In genomic region chr2:82524826-82525225, GRCh38 we compare ENCODE assay signal across 8 cellular contexts.
"Had no signal": no experiment of that assay in that cellular context is flagged by ENCODE, and none has a peak within 500 bp of the region (broad histone marks: within the 10 kb centered on the region; RNA-seq: fewer than 3 reads in every experiment).

No MANE protein-coding gene starts in this region.

- ATAC-seq: GM12878 had no signal

- FAIRE-seq: G401.6, GM12878, GM12891, GM12892, GM18507, GM19239 had no signal

- H3K4me3 ChIP-seq: GM12878 had no signal

- DNase-seq: GDM1, GF-D8 had no signal
